Comparison of ENCODE assay signal across 19 cellular contexts in the genomic region with DNA sequence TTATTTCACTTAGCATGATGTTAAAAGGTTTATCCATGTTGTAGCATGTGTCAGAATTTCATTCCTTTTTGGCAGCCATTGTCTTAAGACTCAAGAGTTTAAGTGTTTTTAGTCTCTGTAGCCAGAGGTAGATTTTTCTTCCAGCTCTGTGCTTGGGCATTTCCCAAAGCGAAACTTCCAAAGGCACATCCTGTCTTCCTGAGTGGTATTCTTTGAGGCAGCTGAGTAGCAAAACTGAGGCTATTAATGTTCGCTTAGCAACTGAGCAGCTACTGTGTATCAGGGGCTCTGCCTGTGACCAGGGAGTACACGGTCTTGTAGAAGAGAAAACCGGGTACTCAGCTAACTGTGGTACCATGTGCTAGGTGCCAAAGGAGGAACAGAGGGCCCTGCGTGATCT. TPM values are rescaled to one million over a fixed set of nuclear protein-coding genes. Genes with fewer than 3 reads are reported as not detected.
DNase-seq lines count a peak whose midpoint lies in the region; ATAC-seq and TF ChIP-seq lines count a peak whose summit lies in the region.
"Had no signal": no experiment of that assay in that cellular context is flagged by ENCODE, and none has a peak within 500 bp of the region (broad histone marks: within the 10 kb centered on the region; RNA-seq: fewer than 3 reads in every experiment).

No MANE protein-coding gene starts in this region.

- no peak overlapping the region for H3K56ac ChIP-seq in H9 (ENCODE audit: insufficient read length, low read depth, low read length)

- H4K20me1 ChIP-seq in H9 (ENCODE audit: control insufficient read depth, insufficient read depth, insufficient read length), result no peaks in the 10 kb centered on the region

- H3K9ac ChIP-seq in H9 (ENCODE audit: extremely low read depth, insufficient read length, low read length), result no peak overlapping the region
- H3K9ac ChIP-seq in mesenchymal stem cell (ENCODE audit: low read length), result no peak overlapping the region
- H3K9ac ChIP-seq: GM23248 had no signal

- no CpG with 5 or more reads among the region's 5 CpGs for WGBS in H9 (ENCODE audit: extremely low coverage, insufficient read length, low lambda C conversion rate)
- 61% methylated on average over 5 of the region's 5 CpGs for WGBS in mesenchymal stem cell

- H2BK15ac ChIP-seq in H9 (ENCODE audit: low read depth, low read length) (no peak overlapping the region), mesenchymal stem cell (ENCODE audit: low read depth, poor library complexity, severe bottlenecking) (no peak overlapping the region)

- H3K27ac Mint-ChIP-seq in H9 (peak overlapping the region in 2 of 3 experiments; percentile 12 to 75; a peak in 4 of 7 replicates), chondrocyte (ENCODE audit: unreplicated experiment) (peak overlapping the region; percentile 29)
- peak overlapping the region; percentile 16 for H3K27ac Mint-ChIP-seq in stimulated activated effector memory CD8-positive, alpha-beta T cell treated with anti-CD3 and anti-CD28 coated beads, Interleukin-12 subunit alpha, Interleukin-12 subunit beta, amount 100 ng/mL, for 72 hours

- intact Hi-C loops in gastrocnemius medialis (cut with DNase I; ENCODE audit: low total_unique reads), result no loop called here

- H3K27ac ChIP-seq in H9 (ENCODE audit: insufficient read length, low read depth, low read length) (no peak overlapping the region), mesenchymal stem cell (ENCODE audit: low read length, poor library complexity, severe bottlenecking) (peak overlapping the region; percentile 17), gastrocnemius medialis (peak overlapping the region in 1 of 4 donors; percentile 3)
- H3K27ac ChIP-seq: GM23248, hepatocyte had no signal

- H3K4ac ChIP-seq in H9 (ENCODE audit: low read depth, low read length) (no peak overlapping the region), mesenchymal stem cell (ENCODE audit: low read depth in 1 of 2, low read length in 2 of 2) (peak overlapping the region in 1 of 2 experiments; percentile 39)

- H3K27me3 ChIP-seq in H9 (ENCODE audit: insufficient read depth, low read length), result no peaks in the 10 kb centered on the region
- H3K27me3 ChIP-seq in mesenchymal stem cell (ENCODE audit: control insufficient read depth in 1 of 2, insufficient read depth in 1 of 2, low read length in 2 of 2), result no peaks in the 10 kb centered on the region
- no peaks in the 10 kb centered on the region for H3K27me3 ChIP-seq in gastrocnemius medialis
- H3K27me3 ChIP-seq: dorsolateral prefrontal cortex, hepatocyte, MG63, right lobe of liver, upper lobe of right lung had no signal

- TF ChIP-seq POLR2A in gastrocnemius medialis (IDR thresholded peaks at IDR 0.05), result no peak

- peaks cover 21 to 28% of the 10 kb centered on the region in 2 experiments for H3K4me1 Mint-ChIP-seq in H9
- peaks cover 48% of the 10 kb centered on the region for H3K4me1 Mint-ChIP-seq in chondrocyte (ENCODE audit: low read depth)
- H3K4me1 Mint-ChIP-seq in stimulated activated effector memory CD8-positive, alpha-beta T cell treated with anti-CD3 and anti-CD28 coated beads, Interleukin-12 subunit alpha, Interleukin-12 subunit beta, amount 100 ng/mL, for 72 hours, result peaks cover 59% of the 10 kb centered on the region

- H3K36me3 Mint-ChIP-seq in H9 (ENCODE audit: insufficient read depth in 1 of 3, low read depth in 3 of 3) (peaks cover 0 to 3% (median 3%) of the 10 kb centered on the region in 3 experiments; a peak in 2 of 7 replicates), chondrocyte (ENCODE audit: low read depth) (peaks cover 2% of the 10 kb centered on the region)
- peaks cover 29% of the 10 kb centered on the region for H3K36me3 Mint-ChIP-seq in stimulated activated effector memory CD8-positive, alpha-beta T cell treated with anti-CD3 and anti-CD28 coated beads, Interleukin-12 subunit alpha, Interleukin-12 subunit beta, amount 100 ng/mL, for 72 hours

- no peak for ATAC-seq in stimulated activated effector memory CD8-positive, alpha-beta T cell treated with anti-CD3 and anti-CD28 coated beads, Interleukin-12 subunit alpha, Interleukin-12 subunit beta, amount 100 ng/mL, for 72 hours
- ATAC-seq in gastrocnemius medialis, result no peak
- ATAC-seq: left cardiac atrium, SK-N-SH treated with all-trans-retinoic acid at 6 μM for 48 hours, upper lobe of right lung had no signal

- H3K79me2 ChIP-seq in H9 (ENCODE audit: insufficient read depth, low read length), result no peaks in the 10 kb centered on the region

- H2AK5ac ChIP-seq in H9 (ENCODE audit: insufficient read length, low read length) (no peak overlapping the region), mesenchymal stem cell (ENCODE audit: low read length, severe bottlenecking) (peak overlapping the region; percentile 49)

- H3K23ac ChIP-seq in H9 (ENCODE audit: insufficient read length, low read depth, low read length), result no peak overlapping the region
- H3K23ac ChIP-seq in mesenchymal stem cell (ENCODE audit: low read length in 2 of 2), result no peak overlapping the region

- H4K91ac ChIP-seq in H9 (ENCODE audit: insufficient read length, low read depth, low read length), result no peak overlapping the region
- peak overlapping the region; percentile 64 for H4K91ac ChIP-seq in mesenchymal stem cell (ENCODE audit: low read length)

- H2BK20ac ChIP-seq in H9 (ENCODE audit: low read depth, low read length, poor library complexity, severe bottlenecking), result no peak overlapping the region

- H3K36me3 ChIP-seq in mesenchymal stem cell (ENCODE audit: control insufficient read depth in 1 of 2, insufficient read depth in 2 of 2, low read depth in 1 of 2, low read length in 2 of 2) (no peaks in the 10 kb centered on the region), gastrocnemius medialis (no peaks in the 10 kb centered on the region)
- H3K36me3 ChIP-seq: MG63, right lobe of liver, upper lobe of right lung had no signal

- no peak overlapping the region for H3K4me2 ChIP-seq in H9 (ENCODE audit: insufficient read depth, insufficient read length, low read length)
- H3K4me2 ChIP-seq in mesenchymal stem cell (ENCODE audit: low read length, poor library complexity, severe bottlenecking), result no peak overlapping the region
- H3K4me2 ChIP-seq: hepatocyte had no signal

- no peak overlapping the region for H4K8ac ChIP-seq in H9 (replicated peaks; ENCODE audit: insufficient read length, low read depth, low read length)
- peak overlapping the region; percentile 84 for H4K8ac ChIP-seq in mesenchymal stem cell (ENCODE audit: low read length)

- H3K27me3 Mint-ChIP-seq in H9 (ENCODE audit: low read depth) (no peaks in the 10 kb centered on the region), chondrocyte (ENCODE audit: low read depth) (no peaks in the 10 kb centered on the region)

- no peaks in the 10 kb centered on the region for H3K9me3 Mint-ChIP-seq in H9
- H3K9me3 Mint-ChIP-seq in chondrocyte (ENCODE audit: low read depth), result no peaks in the 10 kb centered on the region
- H3K9me3 Mint-ChIP-seq in stimulated activated effector memory CD8-positive, alpha-beta T cell treated with anti-CD3 and anti-CD28 coated beads, Interleukin-12 subunit alpha, Interleukin-12 subunit beta, amount 100 ng/mL, for 72 hours, result no peaks in the 10 kb centered on the region

- in situ Hi-C loops in gastrocnemius medialis (cut with MboI; ENCODE audit: low sequenced_read_pairs in 4 of 4), result no loop called here

- H4K5ac ChIP-seq in H9 (ENCODE audit: insufficient read length, low read depth, low read length), result no peak overlapping the region

- H3K23me2 ChIP-seq in H9 (ENCODE audit: insufficient read length, low read depth, low read length, poor library complexity, severe bottlenecking), result no peaks in the 10 kb centered on the region

- H3K9me3 ChIP-seq in H9 (ENCODE audit: control insufficient read depth, low read depth, low read length) (no peaks in the 10 kb centered on the region), mesenchymal stem cell (ENCODE audit: control insufficient read depth, low read length) (no peaks in the 10 kb centered on the region), gastrocnemius medialis (no peaks in the 10 kb centered on the region)
- H3K9me3 ChIP-seq: right lobe of liver, upper lobe of right lung had no signal

- no peak overlapping the region for H3T11ph ChIP-seq in H9 (ENCODE audit: low read length)

- H2BK120ac ChIP-seq in H9 (ENCODE audit: low read depth, low read length, poor library complexity, severe bottlenecking), result no peak overlapping the region
- H2BK120ac ChIP-seq in mesenchymal stem cell (ENCODE audit: low read depth, low read length), result peak overlapping the region; percentile 29

- no peak overlapping the region for H2BK5ac ChIP-seq in H9 (ENCODE audit: insufficient read length, low read length)
- H2BK5ac ChIP-seq in mesenchymal stem cell (ENCODE audit: low read depth, low read length, poor library complexity, severe bottlenecking), result no peak overlapping the region

- H3K79me1 ChIP-seq in H9 (ENCODE audit: insufficient read depth, low read depth, low read length, poor library complexity, severe bottlenecking) (no peaks in the 10 kb centered on the region), mesenchymal stem cell (replicated peaks; ENCODE audit: low read length, poor library complexity, severe bottlenecking) (peaks cover 20% of the 10 kb centered on the region)

- H3K4me3 Mint-ChIP-seq in H9 (peak overlapping the region in 1 of 2 experiments; percentile 30; a peak in 1 of 5 replicates), chondrocyte (ENCODE audit: unreplicated experiment) (no peak overlapping the region)
- peak overlapping the region; percentile 0 for H3K4me3 Mint-ChIP-seq in stimulated activated effector memory CD8-positive, alpha-beta T cell treated with anti-CD3 and anti-CD28 coated beads, Interleukin-12 subunit alpha, Interleukin-12 subunit beta, amount 100 ng/mL, for 72 hours

- no peak overlapping the region for H2BK12ac ChIP-seq in H9 (ENCODE audit: insufficient read length, low read depth, low read length)
- peak overlapping the region in 1 of 2 experiments; percentile 77 for H2BK12ac ChIP-seq in mesenchymal stem cell (ENCODE audit: low read length in 2 of 2)

- H3K14ac ChIP-seq in H9 (ENCODE audit: insufficient read depth, low read length) (no peak overlapping the region), mesenchymal stem cell (ENCODE audit: low read length in 2 of 2) (no peak overlapping the region)

- H3K4me1 ChIP-seq in H9 (ENCODE audit: insufficient read depth, low read length) (peaks cover 5% of the 10 kb centered on the region; the same call in 1 of the 2 replicates), mesenchymal stem cell (ENCODE audit: control insufficient read depth, insufficient read depth, low read depth, low read length) (peaks cover 10% of the 10 kb centered on the region), gastrocnemius medialis (peaks cover 18 to 31% of the 10 kb centered on the region in 2 donors)

- TF ChIP-seq CTCF in H9 (conservative IDR thresholded peaks at IDR 0.05), result no peak
- no peak for TF ChIP-seq CTCF in chondrocyte (IDR thresholded peaks at IDR 0.05)
- no peak for TF ChIP-seq CTCF in gastrocnemius medialis (IDR thresholded peaks at IDR 0.05 in 4 of 5, conservative IDR thresholded peaks at IDR 0.05 in 1 of 5)

- no peak overlapping the region for H3K4me3 ChIP-seq in mesenchymal stem cell (ENCODE audit: insufficient read depth in 1 of 2, low read depth in 1 of 2, low read length in 2 of 2)
- no peak overlapping the region for H3K4me3 ChIP-seq in gastrocnemius medialis
- H3K4me3 ChIP-seq: dorsolateral prefrontal cortex, GM23248, hepatocyte, MG63, right lobe of liver, upper lobe of right lung had no signal

- H3K18ac ChIP-seq in H9 (ENCODE audit: insufficient read length, low read depth, low read length) (no peak overlapping the region), mesenchymal stem cell (ENCODE audit: low read depth in 1 of 2, low read length in 2 of 2) (peak overlapping the region; percentile 50)

- no peak overlapping the region for H2AFZ ChIP-seq in H9 (ENCODE audit: low read length)
- no peak overlapping the region for H2AFZ ChIP-seq in mesenchymal stem cell (ENCODE audit: low read depth, low read length)
- H2AFZ ChIP-seq: GM23248, hepatocyte had no signal

- no peak for DNase-seq in H9
- no peak for DNase-seq in chondrocyte (ENCODE audit: low spot score)
- DNase-seq in mesenchymal stem cell, result peak; percentile 60
- no peak for DNase-seq in stimulated activated effector memory CD8-positive, alpha-beta T cell treated with anti-CD3 and anti-CD28 coated beads, Interleukin-12 subunit alpha, Interleukin-12 subunit beta, amount 100 ng/mL, for 72 hours (ENCODE audit: low spot score in 2 of 2)
- no peak for DNase-seq in GF-D8 (lab: John Stamatoyannopoulos, UW)
- DNase-seq in DMS 273 treated with DMSO at 0.1 percent for 48 hours (lab: John Stamatoyannopoulos, UW), result no peak
- no peak for DNase-seq in gastrocnemius medialis
- no peak for DNase-seq in medulla oblongata (ENCODE audit: extremely low spot score)
- DNase-seq: activated effector memory CD4-positive, alpha-beta T cell treated with Interleukin-2 at 50 U/mL for 16 hours; dorsolateral prefrontal cortex; GM23248; left cardiac atrium; MG63; NCI-H69; right lobe of liver; stimulated activated CD4-positive, alpha-beta T cell treated with anti-CD3 and anti-CD28 coated beads, Interleukin-2, amount 100 ng/mL, for 48 hours; upper lobe of right lung had no signal

RNA-seq across cellular contexts. Expression of a gene that starts 51.9 kb away (rescaled TPM):
- 25.2 and 28.7 TPM in 2 replicates for total RNA-seq in H9 (2021)
- total RNA-seq in chondrocyte, result 30.4 to 37.8 TPM (median 33.4 TPM) in 3 replicates
- polyA plus RNA-seq in mesenchymal stem cell (2013, experiment 1 of 2), result 10.9 TPM
- 10.4 TPM for polyA plus RNA-seq in mesenchymal stem cell (2013, experiment 2 of 2)
- 1 to 10 TPM; 2.8 to 5.9 (median 3.3) TPM for total RNA-seq in gastrocnemius medialis
